ENCODE assay signal across 26 cellular contexts in genomic region chr2:103159018-103159417, GRCh38.
DNase-seq lines count a peak whose midpoint lies in the region; ATAC-seq and TF ChIP-seq lines count a peak whose summit lies in the region.
"Had no signal": no experiment of that assay in that cellular context is flagged by ENCODE, and none has a peak within 500 bp of the region (broad histone marks: within the 10 kb centered on the region; RNA-seq: fewer than 3 reads in every experiment).

No MANE protein-coding gene starts in this region.

- H3K27ac Mint-ChIP-seq in brain = peak overlapping the region in 1 of 5 experiments; percentile 69
- H3K27ac Mint-ChIP-seq: activated CD4-positive, alpha-beta T cell treated with anti-CD3 and anti-CD28 coated beads, Interleukin-2, amount 10 ng/mL, durations not matched to agents 7 days and 5 days; activated naive CD4-positive, alpha-beta T cell treated with anti-CD3 and anti-CD28 coated beads, Interleukin-2, amount 50 U/mL, for 24 hours; activated T-helper 1 cell treated with anti-CD3 and anti-CD28 coated beads, Interleukin-12 subunit alpha, Interleukin-12 subunit beta, Interleukin-2, Interleukin-4 antibody, amounts not matched to agents 30 ng/mL and 10 ng/mL and 1 ng/mL, durations not matched to agents 14 hours and 24 hours and 36 hours; CD4-positive, alpha-beta T cell; HFFc6; stimulated activated naive B cell treated with anti-CD40 and anti-IgM and Interleukin-4, amounts not matched to agents 10 μg/mL and 1 μg/mL and 100 μg/mL, for 72 hours; T-helper 1 cell treated with Interleukin-12 subunit alpha and Interleukin-12 subunit beta and Interleukin-4 antibody, amounts not matched to agents 30 μg/mL and 1 μg/mL, for 36 hours had no signal

- no peak overlapping the region for H3K4me3 Mint-ChIP-seq in brain
- H3K4me3 Mint-ChIP-seq: activated CD4-positive, alpha-beta T cell treated with anti-CD3 and anti-CD28 coated beads, Interleukin-2, amount 10 ng/mL, durations not matched to agents 7 days and 5 days; activated naive CD4-positive, alpha-beta T cell treated with anti-CD3 and anti-CD28 coated beads, Interleukin-2, amount 50 U/mL, for 24 hours; activated T-helper 1 cell treated with anti-CD3 and anti-CD28 coated beads, Interleukin-12 subunit alpha, Interleukin-12 subunit beta, Interleukin-2, Interleukin-4 antibody, amounts not matched to agents 30 ng/mL and 10 ng/mL and 1 ng/mL, durations not matched to agents 14 hours and 24 hours and 36 hours; CD4-positive, alpha-beta T cell; HFFc6; stimulated activated naive B cell treated with anti-CD40 and anti-IgM and Interleukin-4, amounts not matched to agents 10 μg/mL and 1 μg/mL and 100 μg/mL, for 72 hours; T-helper 1 cell treated with Interleukin-12 subunit alpha and Interleukin-12 subunit beta and Interleukin-4 antibody, amounts not matched to agents 30 μg/mL and 1 μg/mL, for 36 hours had no signal

- H3K27me3 Mint-ChIP-seq in brain = peaks cover 5% of the 10 kb centered on the region
- H3K27me3 Mint-ChIP-seq: CD4-positive, alpha-beta T cell; stimulated activated naive B cell treated with anti-CD40 and anti-IgM and Interleukin-4, amounts not matched to agents 10 μg/mL and 1 μg/mL and 100 μg/mL, for 72 hours had no signal

- TF ChIP-seq CTCF in 22Rv1 (IDR thresholded peaks at IDR 0.05) (0 out of 2 replicates have a peak, but pooled peaks have one; percentile 6), brain (conservative IDR thresholded peaks at IDR 0.05) (peak; percentile 23 to 34)

- no peaks in the 10 kb centered on the region for H3K9me3 Mint-ChIP-seq in brain
- H3K9me3 Mint-ChIP-seq: activated CD4-positive, alpha-beta T cell treated with anti-CD3 and anti-CD28 coated beads, Interleukin-2, amount 10 ng/mL, durations not matched to agents 7 days and 5 days; activated naive CD4-positive, alpha-beta T cell treated with anti-CD3 and anti-CD28 coated beads, Interleukin-2, amount 50 U/mL, for 24 hours; activated T-helper 1 cell treated with anti-CD3 and anti-CD28 coated beads, Interleukin-12 subunit alpha, Interleukin-12 subunit beta, Interleukin-2, Interleukin-4 antibody, amounts not matched to agents 30 ng/mL and 10 ng/mL and 1 ng/mL, durations not matched to agents 14 hours and 24 hours and 36 hours; CD4-positive, alpha-beta T cell; HFFc6; stimulated activated naive B cell treated with anti-CD40 and anti-IgM and Interleukin-4, amounts not matched to agents 10 μg/mL and 1 μg/mL and 100 μg/mL, for 72 hours; T-helper 1 cell treated with Interleukin-12 subunit alpha and Interleukin-12 subunit beta and Interleukin-4 antibody, amounts not matched to agents 30 μg/mL and 1 μg/mL, for 36 hours had no signal

- peaks cover 29% of the 10 kb centered on the region for H3K4me1 Mint-ChIP-seq in brain
- H3K4me1 Mint-ChIP-seq: activated CD4-positive, alpha-beta T cell treated with anti-CD3 and anti-CD28 coated beads, Interleukin-2, amount 10 ng/mL, durations not matched to agents 7 days and 5 days; activated naive CD4-positive, alpha-beta T cell treated with anti-CD3 and anti-CD28 coated beads, Interleukin-2, amount 50 U/mL, for 24 hours; stimulated activated naive B cell treated with anti-CD40 and anti-IgM and Interleukin-4, amounts not matched to agents 10 μg/mL and 1 μg/mL and 100 μg/mL, for 72 hours had no signal

- peak; percentile 76 for DNase-seq in DMS 273 (lab: John Stamatoyannopoulos, UW; ENCODE audit: unreplicated experiment)
- peak; percentile 48 to 81 for DNase-seq in NCI-H524 (lab: John Stamatoyannopoulos, UW)
- no peak for DNase-seq in OCI-M2 (lab: John Stamatoyannopoulos, UW; ENCODE audit: unreplicated experiment)
- DNase-seq in GDM1 (lab: John Stamatoyannopoulos, UW) = no peak
- DNase-seq: activated CD4-positive, alpha-beta T cell treated with anti-CD3 and anti-CD28 coated beads, Interleukin-2, amount 10 ng/mL, durations not matched to agents 7 days and 5 days; anterior cingulate cortex; caudate nucleus; CD4-positive, alpha-beta T cell; DMS79 treated with DMSO at 0.1 percent for 48 hours; heart left ventricle; HFFc6; mesendoderm; NCI-H146; occipital lobe; PC-3; SHP77 treated with DMSO at 0.1 percent for 48 hours; stimulated activated naive B cell treated with anti-CD40 and anti-IgM and Interleukin-4, amounts not matched to agents 10 μg/mL and 1 μg/mL and 100 μg/mL, for 72 hours had no signal

- no peak overlapping the region for H3K27ac ChIP-seq in 22Rv1
- H3K27ac ChIP-seq: heart left ventricle, thoracic aorta had no signal

- H3K36me3 Mint-ChIP-seq in brain = no peaks in the 10 kb centered on the region
- H3K36me3 Mint-ChIP-seq: activated naive CD4-positive, alpha-beta T cell treated with anti-CD3 and anti-CD28 coated beads, Interleukin-2, amount 50 U/mL, for 24 hours; stimulated activated naive B cell treated with anti-CD40 and anti-IgM and Interleukin-4, amounts not matched to agents 10 μg/mL and 1 μg/mL and 100 μg/mL, for 72 hours had no signal

- ATAC-seq in HG03342 (IDR thresholded peaks at IDR 0.05; ENCODE audit: unreplicated experiment) (no peak), GM21381 (IDR thresholded peaks at IDR 0.05; ENCODE audit: unreplicated experiment) (no peak)
- ATAC-seq: heart left ventricle; left lobe of liver; PC-3; stimulated activated naive B cell treated with anti-CD40 and anti-IgM and Interleukin-4, amounts not matched to agents 10 μg/mL and 1 μg/mL and 100 μg/mL, for 72 hours had no signal

Comparison
In these comparisons a context has a peak if more than half of its experiments do, and no peak if none do; other contexts are left out.
1. DNase-seq: peak in DMS 273 (single experiment) and NCI-H524 (2 of 2); none in OCI-M2 (single experiment) and GDM1 (single experiment).